In genomic region chr1:55257958-55258357, GRCh38 we compare ENCODE assay signal across 8 cellular contexts. TPM values are rescaled to one million over a fixed set of nuclear protein-coding genes. Genes with fewer than 3 reads are reported as not detected.
DNase-seq lines count a peak whose midpoint lies in the region; ATAC-seq and TF ChIP-seq lines count a peak whose summit lies in the region.

No MANE protein-coding gene starts in this region.

- peaks cover 0 to 4% (median 2%) of the 10 kb centered on the region in 4 donors for H3K4me1 ChIP-seq in stomach
- H3K4me1 ChIP-seq in gastrocnemius medialis: peaks cover 0 to 4% of the 10 kb centered on the region in 2 donors

- H3K27ac ChIP-seq in stomach (no peak overlapping the region), gastrocnemius medialis (no peak overlapping the region)

- no peaks in the 10 kb centered on the region for H3K27me3 ChIP-seq in stomach
- H3K27me3 ChIP-seq in gastrocnemius medialis: no peaks in the 10 kb centered on the region

- no peak for TF ChIP-seq CTCF in stomach (IDR thresholded peaks at IDR 0.05)
- no peak for TF ChIP-seq CTCF in gastrocnemius medialis (IDR thresholded peaks at IDR 0.05 in 4 of 5, conservative IDR thresholded peaks at IDR 0.05 in 1 of 5)

- intact Hi-C loops in stomach (cut with DNase I; ENCODE audit: low total_unique reads): no loop called here
- intact Hi-C loops in gastrocnemius medialis (cut with DNase I; ENCODE audit: low total_unique reads): no loop called here

- DNase-seq in activated CD8-positive, alpha-beta memory T cell treated with anti-CD3 and anti-CD28 coated beads, Interleukin-2, amount 50 U/mL, for 1 hour (ENCODE audit: extremely low read depth): peak; percentile 65
- DNase-seq in stimulated activated CD8-positive, alpha-beta memory T cell treated with anti-CD3 and anti-CD28 coated beads, Interleukin-12 subunit alpha, Interleukin-12 subunit beta, amount 100 ng/mL, for 4 hours (ENCODE audit: low read depth): peak; percentile 41
- DNase-seq in stomach: no peak
- DNase-seq in NCI-H2196 (lab: John Stamatoyannopoulos, UW; ENCODE audit: unreplicated experiment): no peak
- DNase-seq in gastrocnemius medialis: no peak
- DNase-seq in HPDE6-E6E7 (ENCODE audit: extremely low spot score): no peak

- no peak for TF ChIP-seq EP300 in stomach (IDR thresholded peaks at IDR 0.05)

- WGBS in stomach, 5 donors: 47 to 60% (median 55%) methylated on average over 3 of the region's 3 CpGs

- TF ChIP-seq POLR2A in stomach (IDR thresholded peaks at IDR 0.05) (no peak), gastrocnemius medialis (IDR thresholded peaks at IDR 0.05) (no peak)

- no peaks in the 10 kb centered on the region for H3K9me3 ChIP-seq in stomach
- no peaks in the 10 kb centered on the region for H3K9me3 ChIP-seq in gastrocnemius medialis

- in situ Hi-C loops in gastrocnemius medialis (cut with MboI; ENCODE audit: low sequenced_read_pairs in 4 of 4): no loop called here

- ATAC-seq in GM19035 (IDR thresholded peaks at IDR 0.05; ENCODE audit: unreplicated experiment): peak; percentile 72
- ATAC-seq in HG03378 (IDR thresholded peaks at IDR 0.05; ENCODE audit: unreplicated experiment): peak; percentile 66
- ATAC-seq in gastrocnemius medialis: no peak

- H3K36me3 ChIP-seq in stomach (no peaks in the 10 kb centered on the region), gastrocnemius medialis (no peaks in the 10 kb centered on the region)

- H3K4me3 ChIP-seq in stomach (no peak overlapping the region), gastrocnemius medialis (no peak overlapping the region)

RNA-seq across cellular contexts. Expression of gene USP24, which starts 42.8 kb away (rescaled TPM):
- 100 to 1,000 TPM in 1 of 5 donors, 10 to 100 TPM in 4; 15.9 to 114 (median 40.6) TPM for total RNA-seq in stomach
- 1 to 10 TPM; 5.5 to 7.1 (median 6.0) TPM for polyA plus RNA-seq in stomach
- 100 to 1,000 TPM in 1 of 4 donors, 10 to 100 TPM in 3; 77.3 to 102 (median 90.8) TPM for total RNA-seq in gastrocnemius medialis

Comparison
In these comparisons a context has a peak if more than half of its experiments do, and no peak if none do; other contexts are left out.
1. ATAC-seq: peak in GM19035 (single experiment) and HG03378 (single experiment); none in gastrocnemius medialis (0 of 2).
2. DNase-seq: peak in activated CD8-positive, alpha-beta memory T cell treated with anti-CD3 and anti-CD28 coated beads, Interleukin-2, amount 50 U/mL, for 1 hour (single experiment) and stimulated activated CD8-positive, alpha-beta memory T cell treated with anti-CD3 and anti-CD28 coated beads, Interleukin-12 subunit alpha, Interleukin-12 subunit beta, amount 100 ng/mL, for 4 hours (single experiment); none in stomach (single experiment), NCI-H2196 (single experiment), gastrocnemius medialis (0 of 2) and HPDE6-E6E7 (single experiment).